Comparison of ENCODE assay signal across 10 cellular contexts in the genomic region with DNA sequence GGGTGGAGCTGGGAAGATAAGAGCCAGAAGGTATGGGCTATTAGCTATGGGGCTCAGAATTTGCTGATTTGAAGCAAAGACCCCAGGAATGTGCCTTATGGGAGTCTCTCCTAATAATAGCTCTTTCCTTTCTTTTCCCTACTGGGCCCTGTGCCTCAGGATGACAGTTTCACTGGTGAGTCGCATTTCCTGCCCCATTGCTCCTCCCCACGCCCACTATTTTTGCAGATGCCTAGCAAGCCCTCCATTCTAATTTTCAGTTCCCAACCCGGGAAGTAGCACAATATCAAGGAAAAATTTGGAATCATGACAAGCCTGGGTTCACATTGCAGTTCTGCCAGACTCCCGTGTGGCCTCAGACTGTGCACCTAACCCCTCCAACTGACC. TPM values are rescaled to one million over a fixed set of nuclear protein-coding genes. Genes with fewer than 3 reads are reported as not detected.
DNase-seq lines count a peak whose midpoint lies in the region; ATAC-seq and TF ChIP-seq lines count a peak whose summit lies in the region.
"Had no signal": no experiment of that assay in that cellular context is flagged by ENCODE, and none has a peak within 500 bp of the region (broad histone marks: within the 10 kb centered on the region; RNA-seq: fewer than 3 reads in every experiment).

No MANE protein-coding gene starts in this region.

- H3K36me3 ChIP-seq in right lobe of liver, result no peaks in the 10 kb centered on the region

- H3K4me3 Mint-ChIP-seq in natural killer cell treated with Interleukin-12 subunit alpha and Interleukin-12 subunit beta and Interleukin-15 and Interleukin-18, amount 100 ng/mL, for 72 hours, result peak overlapping the region; percentile 39
- no peak overlapping the region for H3K4me3 Mint-ChIP-seq in natural killer cell

- H3K9me3 ChIP-seq in right lobe of liver, result no peaks in the 10 kb centered on the region

- no peaks in the 10 kb centered on the region for H3K27me3 ChIP-seq in right lobe of liver

- H3K9me3 Mint-ChIP-seq in natural killer cell treated with Interleukin-12 subunit alpha and Interleukin-12 subunit beta and Interleukin-15 and Interleukin-18, amount 100 ng/mL, for 72 hours, result no peaks in the 10 kb centered on the region
- H3K9me3 Mint-ChIP-seq in natural killer cell, result no peaks in the 10 kb centered on the region

- 6% methylated on average over 4 of the region's 4 CpGs for WGBS in right lobe of liver (ENCODE audit: insufficient coverage, low coverage, low lambda C conversion rate, missing lambda C conversion rate)

- H3K36me3 Mint-ChIP-seq in natural killer cell treated with Interleukin-12 subunit alpha and Interleukin-12 subunit beta and Interleukin-15 and Interleukin-18, amount 100 ng/mL, for 72 hours, result no peaks in the 10 kb centered on the region
- no peaks in the 10 kb centered on the region for H3K36me3 Mint-ChIP-seq in natural killer cell

- intact Hi-C loops in natural killer cell (cut with micrococcal nuclease), result no loop called here
- intact Hi-C loops in right lobe of liver (cut with DNase I), result no loop called here

- peaks cover 17 to 19% of the 10 kb centered on the region in 2 donors for H3K4me1 Mint-ChIP-seq in natural killer cell treated with Interleukin-12 subunit alpha and Interleukin-12 subunit beta and Interleukin-15 and Interleukin-18, amount 100 ng/mL, for 72 hours (ENCODE audit: low read depth in 2 of 2)
- peaks cover 15 to 22% of the 10 kb centered on the region in 2 donors for H3K4me1 Mint-ChIP-seq in natural killer cell

- peaks cover 0 to 36% (median 13%) of the 10 kb centered on the region in 4 donors for H3K4me1 ChIP-seq in right lobe of liver

- peak in 1 of 2 donors; percentile 36 for ATAC-seq in natural killer cell treated with Interleukin-12 subunit alpha and Interleukin-12 subunit beta and Interleukin-15 and Interleukin-18, amount 100 ng/mL, for 72 hours
- no peak for ATAC-seq in natural killer cell
- ATAC-seq in right lobe of liver, result peak in 1 of 4 donors; percentile 52
- ATAC-seq in HG03175 (IDR thresholded peaks at IDR 0.05; ENCODE audit: unreplicated experiment), result no peak

- TF ChIP-seq POLR2A in right lobe of liver (IDR thresholded peaks at IDR 0.05), result no peak

- no peaks in the 10 kb centered on the region for H3K27me3 Mint-ChIP-seq in natural killer cell treated with Interleukin-12 subunit alpha and Interleukin-12 subunit beta and Interleukin-15 and Interleukin-18, amount 100 ng/mL, for 72 hours
- no peaks in the 10 kb centered on the region for H3K27me3 Mint-ChIP-seq in natural killer cell (ENCODE audit: low read depth in 2 of 2)

- peak overlapping the region in 2 of 3 donors; percentile 7 to 29 for H3K27ac ChIP-seq in right lobe of liver

- peak overlapping the region in 1 of 2 donors; percentile 64 for H3K27ac Mint-ChIP-seq in natural killer cell treated with Interleukin-12 subunit alpha and Interleukin-12 subunit beta and Interleukin-15 and Interleukin-18, amount 100 ng/mL, for 72 hours
- peak overlapping the region in 1 of 2 donors; percentile 47 for H3K27ac Mint-ChIP-seq in natural killer cell

- peak overlapping the region in 1 of 3 donors; percentile 13 for H3K4me3 ChIP-seq in right lobe of liver

- no peak for DNase-seq in natural killer cell treated with Interleukin-12 subunit alpha and Interleukin-12 subunit beta and Interleukin-15 and Interleukin-18, amount 100 ng/mL, for 72 hours (ENCODE audit: low spot score)
- no peak for DNase-seq in natural killer cell
- DNase-seq in astrocyte of the hippocampus (ENCODE audit: low read depth, low spot score), result peak; percentile 29
- DNase-seq in right lobe of liver, result no peak
- DNase-seq in SIG-M5 treated with dmso at 0.1 percent for 504 hours (lab: John Stamatoyannopoulos, UW; ENCODE audit: unreplicated experiment), result no peak
- DNase-seq in activated effector memory CD4-positive, alpha-beta T cell treated with Interleukin-2 at 50 U/mL for 16 hours, result no peak
- no peak for DNase-seq in HCEC 1CT
- DNase-seq: stimulated activated CD4-positive, alpha-beta T cell treated with anti-CD3 and anti-CD28 coated beads, Interleukin-4, amount 100 ng/mL, for 4 hours had no signal

- no peak for TF ChIP-seq CTCF in natural killer cell (IDR thresholded peaks at IDR 0.05)
- TF ChIP-seq CTCF in right lobe of liver (IDR thresholded peaks at IDR 0.05), result no peak

RNA-seq across cellular contexts. Expression of a gene that starts 0.6 kb away (rescaled TPM):
- 1 to 10 TPM in 1 of 2 donors, under 1 TPM in 1; 0.48 to 1.9 TPM for total RNA-seq in natural killer cell treated with Interleukin-12 subunit alpha and Interleukin-12 subunit beta and Interleukin-15 and Interleukin-18, amount 100 ng/mL, for 72 hours
- 1 to 10 TPM in 2 of 3 donors, under 1 TPM in 1; 0.28 to 2.5 (median 1.5) TPM for total RNA-seq in natural killer cell
- 1 to 10 TPM; 1.1 to 4.6 (median 2.2) TPM for total RNA-seq in right lobe of liver

RNA-seq across cellular contexts. Expression of a gene that starts 12.8 kb away (rescaled TPM):
- total RNA-seq in natural killer cell treated with Interleukin-12 subunit alpha and Interleukin-12 subunit beta and Interleukin-15 and Interleukin-18, amount 100 ng/mL, for 72 hours, result 10 to 100 TPM; 31.8 to 42.8 TPM
- 10 to 100 TPM; 15.4 to 16.6 (median 15.5) TPM for total RNA-seq in natural killer cell
- 10 to 100 TPM; 20.5 to 40.6 (median 26.5) TPM for total RNA-seq in right lobe of liver

RNA-seq across cellular contexts. Expression of a gene that starts 13.7 kb away (rescaled TPM):
- under 1 TPM; 0.57 to 0.92 TPM for total RNA-seq in natural killer cell treated with Interleukin-12 subunit alpha and Interleukin-12 subunit beta and Interleukin-15 and Interleukin-18, amount 100 ng/mL, for 72 hours
- total RNA-seq in natural killer cell (1 to 10 TPM in 2 of 3 donors, under 1 TPM in 1; 0.77 to 1.5 (median 1.2) TPM), right lobe of liver (10 to 100 TPM; 19.5 to 53.4 (median 40.1) TPM)

RNA-seq across cellular contexts. Expression of a gene that starts 23.2 kb away (rescaled TPM):
- total RNA-seq in natural killer cell treated with Interleukin-12 subunit alpha and Interleukin-12 subunit beta and Interleukin-15 and Interleukin-18, amount 100 ng/mL, for 72 hours, result not detected
- not detected for total RNA-seq in natural killer cell
- 100 to 1,000 TPM in 1 of 6 experiments, 10 to 100 TPM in 1, 1 to 10 TPM in 4; 1.0 to 101 (median 2.7) TPM for total RNA-seq in right lobe of liver
- total RNA-seq: T-helper 1 cell treated with Interleukin-12 subunit alpha and Interleukin-12 subunit beta and Interleukin-4 antibody, amounts not matched to agents 30 ng/mL and 1 ng/mL, for 36 hours had no signal

RNA-seq across cellular contexts. Expression of a gene that starts 30.4 kb away (rescaled TPM):
- total RNA-seq in natural killer cell treated with Interleukin-12 subunit alpha and Interleukin-12 subunit beta and Interleukin-15 and Interleukin-18, amount 100 ng/mL, for 72 hours, result 10 to 100 TPM; 22.8 to 29.7 TPM
- total RNA-seq in natural killer cell (10 to 100 TPM; 29.1 to 35.6 (median 32.9) TPM), right lobe of liver (10 to 100 TPM; 22.4 to 43.5 (median 30.5) TPM)

Comparison
In these comparisons a context has a peak if more than half of its experiments do, and no peak if none do; other contexts are left out.
1. RNA of a gene that starts 13.7 kb away (total RNA-seq): 19.5 to 53.4 TPM in right lobe of liver; 0.77 to 1.5 TPM in natural killer cell and 0.57 to 0.92 TPM in natural killer cell treated with Interleukin-12 subunit alpha and Interleukin-12 subunit beta and Interleukin-15 and Interleukin-18, amount 100 ng/mL, for 72 hours; every median in the first group is over 4 times any median in the second.